Comparison of ENCODE assay signal across 12 cellular contexts in genomic region chr12:128791395-128792322, GRCh38. TPM values are rescaled to one million over a fixed set of nuclear protein-coding genes. Genes with fewer than 3 reads are reported as not detected.
A peak's percentile ranks its signal among the peaks of the same experiment; 100 is the strongest.
DNase-seq lines count a peak whose midpoint lies in the region; ATAC-seq, FAIRE-seq and TF ChIP-seq lines count a peak whose summit lies in the region.
"Had no signal": no experiment of that assay in that cellular context is flagged by ENCODE, and none has a peak within 500 bp of the region (broad histone marks: within the 10 kb centered on the region; RNA-seq: fewer than 3 reads in every experiment).

No MANE protein-coding gene starts in this region.

- DNase-seq in Panc1 (ENCODE audit: low read depth, low spot score) (no peak), HepG2 (ENCODE audit: low spot score) (no peak), germinal center (ENCODE audit: low spot score) (no peak), lower leg skin (ENCODE audit: low spot score in 2 of 2) (no peak), omental fat pad (ENCODE audit: low spot score) (no peak), NCI-H146 (lab: John Stamatoyannopoulos, UW) (no peak)
- DNase-seq: NCI-H2081 treated with DMSO at 0.1 percent for 48 hours; stimulated activated CD4-positive, alpha-beta T cell treated with anti-CD3 and anti-CD28 coated beads, Interleukin-15, amount 100 ng/mL, for 24 hours had no signal

- H3K9ac ChIP-seq in BLaER1 = peak overlapping the region; percentile 42; the same call in 1 of the 2 replicates
- H3K9ac ChIP-seq in HepG2 (ENCODE audit: insufficient read depth, low read depth, low read length) = no peak overlapping the region

- no peaks in the 10 kb centered on the region for H3K9me3 ChIP-seq in BLaER1
- no peaks in the 10 kb centered on the region for H3K9me3 ChIP-seq in Panc1 (ENCODE audit: control insufficient read depth, insufficient read depth, low read depth, low read length)
- H3K9me3 ChIP-seq in HepG2 (ENCODE audit: low read length) = no peaks in the 10 kb centered on the region

- WGBS in HepG2 (ENCODE audit: low lambda C conversion rate) = 96% methylated on average over 17 of the region's 24 CpGs
- WGBS in lower leg skin, 2 donors = 77 to 82% methylated on average over 23 to 24 of the region's 24 CpGs

- intact Hi-C loops in Panc1 (cut with micrococcal nuclease; ENCODE audit: unreplicated experiment) (no loop called here), HepG2 (cut with micrococcal nuclease; ENCODE audit: unreplicated experiment) (no loop called here), lower leg skin (cut with DNase I; ENCODE audit: low total_unique reads) (no loop called here)

- POLR2A ChIA-PET in Panc1 (lab: Charles Lee) (no interaction called here), HepG2 (lab: Yijun Ruan, JAX) (no interaction called here)

- ATAC-seq in GM18505 (IDR thresholded peaks at IDR 0.05; ENCODE audit: unreplicated experiment) = no peak
- peak; percentile 28; the same call in 1 of the 2 replicates for ATAC-seq in Panc1
- no peak for ATAC-seq in HepG2
- no peak for ATAC-seq in omental fat pad (ENCODE audit: low FRiP score)

- TF ChIP-seq EP300 in HepG2 (IDR thresholded peaks at IDR 0.05; ENCODE audit: low read depth in 2 of 2, low read length in 2 of 2) (no peak), HepG2 (CRISPR knock-in tag; IDR thresholded peaks at IDR 0.05; ENCODE audit: borderline replicate concordance) (no peak)

- no peaks in the 10 kb centered on the region for H3K27me3 ChIP-seq in BLaER1
- no peaks in the 10 kb centered on the region for H3K27me3 ChIP-seq in Panc1 (ENCODE audit: control insufficient read depth, insufficient read depth, low read length)
- no peaks in the 10 kb centered on the region for H3K27me3 ChIP-seq in HepG2 (ENCODE audit: control insufficient read depth in 1 of 2, insufficient read depth in 2 of 2, low read length in 2 of 2)
- H3K27me3 ChIP-seq: cardiac muscle cell had no signal

- TF ChIP-seq RAD21 in HepG2 (CRISPR knock-in tag; IDR thresholded peaks at IDR 0.05) = no peak

- in situ Hi-C loops in Panc1 (cut with HindIII; ENCODE audit: low pct_unique_long_range_greater_than_20kb, low sequenced_read_pairs) (no loop called here), HepG2 (cut with HindIII; ENCODE audit: extremely low pct_ligation_motif_present, low pct_unique_long_range_greater_than_20kb) (no loop called here)

- peak; percentile 36 for TF ChIP-seq POLR2A in GM18505 (IDR thresholded peaks at IDR 0.05; ENCODE audit: borderline replicate concordance, extremely low read depth, insufficient read depth, insufficient read length)
- no peak for TF ChIP-seq POLR2A in HepG2 (IDR thresholded peaks at IDR 0.05; ENCODE audit: insufficient read depth in 1 of 2, low read depth in 2 of 2, low read length in 2 of 2)
- no peak for TF ChIP-seq POLR2A in lower leg skin (IDR thresholded peaks at IDR 0.05)

- CTCF ChIA-PET in Panc1 (lab: Charles Lee) = no interaction called here
- CTCF ChIA-PET in HepG2 (lab: Yijun Ruan, JAX; ENCODE audit: low intra/inter-chr PET ratio, low total read pairs) = no interaction called here

- BruUV-seq in Panc1 (replicated peaks; lab: Mats Ljungman, UMichigan) (no TSS peak), HepG2 (replicated peaks; lab: Mats Ljungman, UMichigan) (no TSS peak)

- no peaks in the 10 kb centered on the region for H3K79me2 ChIP-seq in HepG2 (ENCODE audit: insufficient read depth, low read length)

- peak overlapping the region; percentile 30 for H3K4me3 ChIP-seq in BLaER1
- no peak overlapping the region for H3K4me3 ChIP-seq in Panc1 (ENCODE audit: low read depth in 2 of 2, low read length in 2 of 2)
- no peak overlapping the region for H3K4me3 ChIP-seq in HepG2 (replicated peaks in 1 of 3; ENCODE audit: insufficient read depth in 1 of 3, low read depth in 2 of 3, low read length in 3 of 3)
- H3K4me3 ChIP-seq in lower leg skin (ENCODE audit: low read depth, poor library complexity, severe bottlenecking) = no peak overlapping the region
- H3K4me3 ChIP-seq: cardiac muscle cell had no signal

- FAIRE-seq in HepG2 (lab: Jason Lieb, UNC) = no peak
- FAIRE-seq: keratinocyte had no signal

- peaks cover 100% of the 10 kb centered on the region for H3K4me1 ChIP-seq in BLaER1
- H3K4me1 ChIP-seq in Panc1 (ENCODE audit: control insufficient read depth, insufficient read depth, low read length) = no peaks in the 10 kb centered on the region
- no peaks in the 10 kb centered on the region for H3K4me1 ChIP-seq in HepG2 (ENCODE audit: insufficient read depth, low read length)

- H3K4me2 ChIP-seq in BLaER1 (peak overlapping the region; percentile 95), HepG2 (ENCODE audit: low read depth, low read length) (no peak overlapping the region)

- H2AFZ ChIP-seq in HepG2 (ENCODE audit: low read length) = no peak overlapping the region

- no peak for TF ChIP-seq CTCF in Panc1 (IDR thresholded peaks at IDR 0.05)
- no peak for TF ChIP-seq CTCF in HepG2 (CRISPR knock-in tag; IDR thresholded peaks at IDR 0.05)
- TF ChIP-seq CTCF in lower leg skin (IDR thresholded peaks at IDR 0.05) = no peak
- no peak for TF ChIP-seq CTCF in omental fat pad (IDR thresholded peaks at IDR 0.05)

- peaks cover 55% of the 10 kb centered on the region for H4K20me1 ChIP-seq in BLaER1
- H4K20me1 ChIP-seq in HepG2 (ENCODE audit: insufficient read depth, low read length) = 0 out of 2 replicates have a peak, but pooled peaks cover 3% of the 10 kb centered on the region

- H3K27ac ChIP-seq in BLaER1 = peak overlapping the region; percentile 69
- H3K27ac ChIP-seq in Panc1 (ENCODE audit: low read length) = no peak overlapping the region
- no peak overlapping the region for H3K27ac ChIP-seq in HepG2 (ENCODE audit: extremely low read length, insufficient read depth, low read length)
- H3K27ac ChIP-seq: cardiac muscle cell had no signal

- peaks cover 42% of the 10 kb centered on the region for H3K36me3 ChIP-seq in BLaER1
- H3K36me3 ChIP-seq in Panc1 (ENCODE audit: control insufficient read depth, insufficient read depth, low read length) = peaks cover 11% of the 10 kb centered on the region; the same call in 1 of the 2 replicates
- H3K36me3 ChIP-seq in HepG2 (replicated peaks in 1 of 2; ENCODE audit: control insufficient read depth in 1 of 2, insufficient read depth in 2 of 2, low read length in 2 of 2) = peaks cover 19 to 32% of the 10 kb centered on the region in 2 experiments

TF ChIP-seq in HepG2, 621 proteins besides CTCF, POLR2A, EP300 and RAD21:
- peak; percentile 43 for TF ChIP-seq RBM22 (optimal IDR thresholded peaks at IDR 0.05; ENCODE audit: low read length)
- no peak for TF ChIP-seq ETS1 (CRISPR knock-in tag; IDR thresholded peaks at IDR 0.05)

RNA-seq across cellular contexts. Expression of gene SLC15A4, which starts 32.1 kb away (rescaled TPM):
- total RNA-seq in Panc1 (2021; ENCODE audit: unreplicated experiment) = 29.1 TPM
- 23.2 TPM for polyA plus RNA-seq in Panc1 (2012; ENCODE audit: insufficient read length)
- total RNA-seq in HepG2 (2016; rRNA removed; fragmentation: Illumina TruSeq; extraction: Trizol) = 8.2 and 17.3 TPM in 2 replicates
- total RNA-seq in HepG2 (2016; cell fraction: cytosol; rRNA removed; fragmentation: Illumina TruSeq; extraction: Trizol; ENCODE audit: low read depth) = 21.9 and 22.2 TPM in 2 replicates
- 8.5 and 19.3 TPM in 2 replicates for total RNA-seq in HepG2 (2016; cell fraction: insoluble cytoplasmic fraction; rRNA removed; fragmentation: Illumina TruSeq; extraction: Trizol)
- total RNA-seq in HepG2 (2016; cell fraction: membrane; rRNA removed; fragmentation: Illumina TruSeq; extraction: Trizol) = 11.6 and 11.8 TPM in 2 replicates
- total RNA-seq in HepG2 (2016; cell fraction: nucleus; rRNA removed; fragmentation: Illumina TruSeq; extraction: Trizol) = 26.9 and 28.3 TPM in 2 replicates
- 22.7 and 25.8 TPM in 2 replicates for polyA plus RNA-seq in HepG2 (2011; rRNA removed)
- polyA plus RNA-seq in HepG2 (2011; cell fraction: cytosol; rRNA removed) = 15.4 and 23.5 TPM in 2 replicates
- polyA plus RNA-seq in HepG2 (2011; cell fraction: nucleus; rRNA removed) = 21.1 and 23.8 TPM in 2 replicates
- 13.2 and 17.3 TPM in 2 replicates for polyA plus RNA-seq in HepG2 (2012)
- 2.0 and 2.3 TPM in 2 replicates for polyA plus RNA-seq in HepG2 (2016; cell fraction: cytosol; fragmentation: Illumina TruSeq; extraction: Trizol; ENCODE audit: low read depth)
- polyA plus RNA-seq in HepG2 (2016; cell fraction: insoluble cytoplasmic fraction; fragmentation: Illumina TruSeq; extraction: Trizol; ENCODE audit: low read depth) = 6.8 and 7.6 TPM in 2 replicates
- polyA plus RNA-seq in HepG2 (2016; cell fraction: membrane; fragmentation: Illumina TruSeq; extraction: Trizol; ENCODE audit: low read depth) = 3.5 and 4.1 TPM in 2 replicates
- polyA plus RNA-seq in HepG2 (2016; cell fraction: nucleus; fragmentation: Illumina TruSeq; extraction: Trizol; ENCODE audit: insufficient read depth, low read depth) = 28.4 and 32.6 TPM in 2 replicates
- 47.4 and 97.4 TPM in 2 replicates for polyA minus RNA-seq in HepG2 (2011; rRNA and poly(A)+ RNA removed; ENCODE audit: low replicate concordance)
- 23.1 and 28.7 TPM in 2 replicates for polyA minus RNA-seq in HepG2 (2011; cell fraction: cytosol; rRNA and poly(A)+ RNA removed)
- 45.4 and 58.3 TPM in 2 replicates for polyA minus RNA-seq in HepG2 (2011; cell fraction: nucleus; rRNA and poly(A)+ RNA removed)
- 10 to 100 TPM; 41.3 to 55.1 (median 43.6) TPM for total RNA-seq in lower leg skin
- total RNA-seq in omental fat pad = 10 to 100 TPM; 20.8 to 50.3 (median 43.6) TPM
